ENCODE assay signal across 1 cellular context in genomic region chrX:10755477-10756334, GRCh38.
TF ChIP-seq lines count a peak whose summit lies in the region.

No MANE protein-coding gene starts in this region.

TF ChIP-seq in SK-N-SH, 30 proteins besides CTCF, POLR2A, EP300 and RAD21 (continued from another document):
- TF ChIP-seq ZBTB33 (IDR thresholded peaks at IDR 0.05; ENCODE audit: borderline replicate concordance, low read depth): 0 out of 2 replicates have a peak, but pooled peaks have one; percentile 36
- TF ChIP-seq FOXJ3 (CRISPR knock-in tag; IDR thresholded peaks at IDR 0.05): no peak
- peak; percentile 90 for TF ChIP-seq TCF12 (IDR thresholded peaks at IDR 0.05)
- TF ChIP-seq PBX3 (IDR thresholded peaks at IDR 0.05): peak; percentile 77
- no peak for TF ChIP-seq RFX5 (IDR thresholded peaks at IDR 0.05; ENCODE audit: low read length)
- TF ChIP-seq NFIC (IDR thresholded peaks at IDR 0.05; ENCODE audit: borderline replicate concordance): peak; percentile 80
- TF ChIP-seq IRF3 (IDR thresholded peaks at IDR 0.05; ENCODE audit: low read depth, low read length): no peak
- TF ChIP-seq JUND (IDR thresholded peaks at IDR 0.05): peak; percentile 57
